ENCODE assay signal across 12 cellular contexts in genomic region chr6:163260911-163261310, GRCh38.
DNase-seq lines count a peak whose midpoint lies in the region; ATAC-seq and TF ChIP-seq lines count a peak whose summit lies in the region.
"Had no signal": no experiment of that assay in that cellular context is flagged by ENCODE, and none has a peak within 500 bp of the region (broad histone marks: within the 10 kb centered on the region; RNA-seq: fewer than 3 reads in every experiment).

No MANE protein-coding gene starts in this region.

- no peak for ATAC-seq in stimulated activated naive CD8-positive, alpha-beta T cell treated with anti-CD3 and anti-CD28 coated beads, Interleukin-15, amount 100 ng/mL, for 72 hours
- ATAC-seq in HG03097 (IDR thresholded peaks at IDR 0.05; ENCODE audit: low FRiP score, unreplicated experiment) = no peak

- DNase-seq in stimulated activated naive CD8-positive, alpha-beta T cell treated with anti-CD3 and anti-CD28 coated beads, Interleukin-15, amount 100 ng/mL, for 72 hours = no peak
- no peak for DNase-seq in right atrium auricular region (ENCODE audit: low spot score)
- DNase-seq in neuronal stem cell (ENCODE audit: low spot score) = no peak
- no peak for DNase-seq in vagina (ENCODE audit: extremely low spot score in 2 of 2)
- DNase-seq in stimulated activated naive CD4-positive, alpha-beta T cell (lab: John Stamatoyannopoulos, UW) = no peak
- DNase-seq in activated naive CD4-positive, alpha-beta T cell (lab: John Stamatoyannopoulos, UW) = no peak
- DNase-seq: GF-D8, GOT3, ovary had no signal

- H3K27me3 Mint-ChIP-seq in stimulated activated naive CD8-positive, alpha-beta T cell treated with anti-CD3 and anti-CD28 coated beads, Interleukin-15, Interleukin-2, amounts not matched to agents 100 ng/mL and 50 ng/mL, for 24 hours = peaks cover 26% of the 10 kb centered on the region
- H3K27me3 Mint-ChIP-seq in stimulated activated naive CD8-positive, alpha-beta T cell treated with anti-CD3 and anti-CD28 coated beads, Interleukin-15, amount 100 ng/mL, for 72 hours = peaks cover 9% of the 10 kb centered on the region

- no peak overlapping the region for H2BK15ac ChIP-seq in neuronal stem cell (ENCODE audit: low read length)

- peak overlapping the region; percentile 24 for H3K18ac ChIP-seq in neuronal stem cell (ENCODE audit: low read length)

- H2AFZ ChIP-seq in neuronal stem cell (ENCODE audit: low read length) = peak overlapping the region; percentile 90

- H3K14ac ChIP-seq in neuronal stem cell (ENCODE audit: low read length) = no peak overlapping the region

- no peak overlapping the region for H2AK5ac ChIP-seq in neuronal stem cell (ENCODE audit: low read depth, low read length)

- H3K27me3 ChIP-seq in right atrium auricular region (no peaks in the 10 kb centered on the region), neuronal stem cell (ENCODE audit: control insufficient read depth in 3 of 3, insufficient read depth in 3 of 3, low read depth in 1 of 3, low read length in 3 of 3) (no peaks in the 10 kb centered on the region), vagina (no peaks in the 10 kb centered on the region)
- H3K27me3 ChIP-seq: ovary had no signal

- H3K4me1 ChIP-seq in right atrium auricular region (peaks cover 0 to 23% of the 10 kb centered on the region in 2 donors), neuronal stem cell (ENCODE audit: control insufficient read depth in 2 of 2, insufficient read depth in 1 of 2, low read depth in 1 of 2, low read length in 2 of 2) (peaks cover 14 to 29% of the 10 kb centered on the region in 2 donors), vagina (peaks cover 15% of the 10 kb centered on the region)

- no peak overlapping the region for H3K9ac ChIP-seq in neuronal stem cell (ENCODE audit: low read depth, low read length, poor library complexity)

- H3K27ac Mint-ChIP-seq in stimulated activated naive CD8-positive, alpha-beta T cell treated with anti-CD3 and anti-CD28 coated beads, Interleukin-15, Interleukin-2, amounts not matched to agents 100 ng/mL and 50 ng/mL, for 24 hours = no peak overlapping the region
- H3K27ac Mint-ChIP-seq in stimulated activated naive CD8-positive, alpha-beta T cell treated with anti-CD3 and anti-CD28 coated beads, Interleukin-15, amount 100 ng/mL, for 72 hours = peak overlapping the region in 1 of 2 donors; percentile 47
- H3K27ac Mint-ChIP-seq: activated T-helper 1 cell treated with anti-CD3 and anti-CD28 coated beads, Interleukin-12 subunit alpha, Interleukin-12 subunit beta, Interleukin-2, Interleukin-4 antibody, amounts not matched to agents 30 ng/mL and 10 ng/mL and 1 ng/mL, durations not matched to agents 14 hours and 24 hours and 36 hours had no signal

- TF ChIP-seq POLR2A in vagina (IDR thresholded peaks at IDR 0.05) = no peak

- no peak overlapping the region for H2BK120ac ChIP-seq in neuronal stem cell (ENCODE audit: low read depth, low read length)

- H2BK5ac ChIP-seq in neuronal stem cell (ENCODE audit: low read length) = no peak overlapping the region

- peak overlapping the region; percentile 55 for H3K4me2 ChIP-seq in neuronal stem cell (ENCODE audit: insufficient read depth, low read length, poor library complexity, severe bottlenecking)

- no peak for TF ChIP-seq CTCF in right atrium auricular region (IDR thresholded peaks at IDR 0.05)
- no peak for TF ChIP-seq CTCF in vagina (IDR thresholded peaks at IDR 0.05)

- no peak overlapping the region for H2BK12ac ChIP-seq in neuronal stem cell (ENCODE audit: low read length)

- no peak overlapping the region for H4K8ac ChIP-seq in neuronal stem cell (ENCODE audit: low read depth, low read length)

- H4K91ac ChIP-seq in neuronal stem cell (ENCODE audit: low read depth, low read length, poor library complexity) = no peak overlapping the region

- no peaks in the 10 kb centered on the region for H3K9me3 Mint-ChIP-seq in stimulated activated naive CD8-positive, alpha-beta T cell treated with anti-CD3 and anti-CD28 coated beads, Interleukin-15, Interleukin-2, amounts not matched to agents 100 ng/mL and 50 ng/mL, for 24 hours
- no peaks in the 10 kb centered on the region for H3K9me3 Mint-ChIP-seq in stimulated activated naive CD8-positive, alpha-beta T cell treated with anti-CD3 and anti-CD28 coated beads, Interleukin-15, amount 100 ng/mL, for 72 hours
- H3K9me3 Mint-ChIP-seq: activated T-helper 1 cell treated with anti-CD3 and anti-CD28 coated beads, Interleukin-12 subunit alpha, Interleukin-12 subunit beta, Interleukin-2, Interleukin-4 antibody, amounts not matched to agents 30 ng/mL and 10 ng/mL and 1 ng/mL, durations not matched to agents 14 hours and 24 hours and 36 hours had no signal

- no peak overlapping the region for H3K23ac ChIP-seq in neuronal stem cell (ENCODE audit: low read depth, low read length, poor library complexity)

- no CpG with 5 or more reads among the region's 8 CpGs for WGBS in neuronal stem cell (ENCODE audit: extremely low coverage in 2 of 2, insufficient read length in 2 of 2, insufficient replicate concordance in 1 of 2), 2 donors

- peak overlapping the region; percentile 68 to 79 for H3K27ac ChIP-seq in right atrium auricular region
- H3K27ac ChIP-seq in neuronal stem cell (replicated peaks; ENCODE audit: low read length) = no peak overlapping the region
- H3K27ac ChIP-seq in vagina = no peak overlapping the region
- H3K27ac ChIP-seq: ovary had no signal

- H3K4me3 ChIP-seq in right atrium auricular region = peak overlapping the region; percentile 13 to 33
- H3K4me3 ChIP-seq in neuronal stem cell (ENCODE audit: low read length in 2 of 2) = peak overlapping the region; percentile 33 to 68
- peak overlapping the region; percentile 15 to 37 for H3K4me3 ChIP-seq in vagina

- H3K9me3 ChIP-seq in right atrium auricular region (no peaks in the 10 kb centered on the region), neuronal stem cell (replicated peaks in 1 of 2; ENCODE audit: control insufficient read depth in 2 of 2, insufficient read depth in 1 of 2, low read depth in 1 of 2, low read length in 2 of 2) (no peaks in the 10 kb centered on the region), vagina (no peaks in the 10 kb centered on the region)
- H3K9me3 ChIP-seq: ovary had no signal

- H3K4me1 Mint-ChIP-seq in stimulated activated naive CD8-positive, alpha-beta T cell treated with anti-CD3 and anti-CD28 coated beads, Interleukin-15, Interleukin-2, amounts not matched to agents 100 ng/mL and 50 ng/mL, for 24 hours (ENCODE audit: low read depth) = peaks cover 9% of the 10 kb centered on the region
- peaks cover 10% of the 10 kb centered on the region for H3K4me1 Mint-ChIP-seq in stimulated activated naive CD8-positive, alpha-beta T cell treated with anti-CD3 and anti-CD28 coated beads, Interleukin-15, amount 100 ng/mL, for 72 hours

- H3K4ac ChIP-seq in neuronal stem cell (ENCODE audit: low read length) = no peak overlapping the region

- no peaks in the 10 kb centered on the region for H3K36me3 Mint-ChIP-seq in stimulated activated naive CD8-positive, alpha-beta T cell treated with anti-CD3 and anti-CD28 coated beads, Interleukin-15, Interleukin-2, amounts not matched to agents 100 ng/mL and 50 ng/mL, for 24 hours (ENCODE audit: low read depth)

- H3K4me3 Mint-ChIP-seq in stimulated activated naive CD8-positive, alpha-beta T cell treated with anti-CD3 and anti-CD28 coated beads, Interleukin-15, Interleukin-2, amounts not matched to agents 100 ng/mL and 50 ng/mL, for 24 hours = peak overlapping the region; percentile 56
- peak overlapping the region in 1 of 2 donors; percentile 61 for H3K4me3 Mint-ChIP-seq in stimulated activated naive CD8-positive, alpha-beta T cell treated with anti-CD3 and anti-CD28 coated beads, Interleukin-15, amount 100 ng/mL, for 72 hours
- H3K4me3 Mint-ChIP-seq: activated T-helper 1 cell treated with anti-CD3 and anti-CD28 coated beads, Interleukin-12 subunit alpha, Interleukin-12 subunit beta, Interleukin-2, Interleukin-4 antibody, amounts not matched to agents 30 ng/mL and 10 ng/mL and 1 ng/mL, durations not matched to agents 14 hours and 24 hours and 36 hours had no signal

- no peaks in the 10 kb centered on the region for H3K36me3 ChIP-seq in right atrium auricular region
- H3K36me3 ChIP-seq in neuronal stem cell (replicated peaks in 1 of 2; ENCODE audit: control insufficient read depth in 2 of 2, insufficient read depth in 2 of 2, low read length in 2 of 2) = no peaks in the 10 kb centered on the region
- H3K36me3 ChIP-seq in vagina = no peaks in the 10 kb centered on the region
- H3K36me3 ChIP-seq: ovary had no signal

- intact Hi-C loops in vagina (cut with DNase I) = no loop called here

- no peaks in the 10 kb centered on the region for H3K79me1 ChIP-seq in neuronal stem cell (ENCODE audit: low read depth, low read length)

Comparison
In these comparisons a context has a peak if more than half of its experiments do, and no peak if none do; other contexts are left out.
1. H3K27ac ChIP-seq: peak in right atrium auricular region (2 of 2); none in neuronal stem cell (single experiment) and vagina (single experiment).
2. Peak in every context shown above with its lines, with median percentiles within 50 percentile points of each other: H3K4me3 ChIP-seq.